1 cellular context compared by ENCODE assay signal in the genomic region with DNA sequence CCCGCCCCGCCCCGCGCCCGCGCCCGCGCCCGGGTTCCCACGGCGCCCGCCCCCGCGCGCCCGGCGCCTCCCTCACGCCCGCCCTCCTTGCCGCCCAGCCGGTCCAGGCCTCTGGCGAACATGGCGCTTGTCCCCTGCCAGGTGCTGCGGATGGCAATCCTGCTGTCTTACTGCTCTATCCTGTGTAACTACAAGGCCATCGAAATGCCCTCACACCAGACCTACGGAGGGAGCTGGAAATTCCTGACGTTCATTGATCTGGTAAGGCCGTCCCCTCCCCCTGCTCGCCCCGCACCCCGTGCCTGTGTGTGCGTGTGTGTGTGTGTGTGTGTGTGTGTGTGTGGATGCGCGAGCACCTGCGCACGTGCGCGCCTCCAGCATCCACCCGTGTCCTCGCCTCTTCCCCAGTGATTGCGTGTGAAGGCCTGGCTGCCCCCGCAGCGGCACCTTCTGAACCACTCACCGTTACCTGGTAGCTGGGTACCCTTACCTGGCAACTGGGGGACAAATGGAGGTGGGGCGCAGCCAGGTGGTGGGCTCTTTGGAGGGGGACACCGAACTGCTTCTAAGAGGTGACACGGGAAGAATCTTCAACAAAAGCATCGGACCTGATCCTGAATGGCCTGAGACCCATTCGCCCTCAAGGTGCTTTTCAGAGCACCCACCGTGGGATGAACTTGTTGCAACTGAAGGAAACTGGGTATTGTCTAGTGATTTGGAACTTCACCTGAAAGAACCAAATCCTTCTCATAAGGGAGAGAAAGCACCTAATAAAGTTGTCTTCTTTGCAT.
TF ChIP-seq lines count a peak whose summit lies in the region.

TSS of gene AIG1 (plus strand) at position 84 of the 791 bp plus-strand sequence. CDS start at position 121, 37 bp downstream.

TF ChIP-seq in HepG2, 621 proteins besides CTCF, POLR2A, EP300 and RAD21 (continued from another document and continues in another):
- TF ChIP-seq, protein P1, sequence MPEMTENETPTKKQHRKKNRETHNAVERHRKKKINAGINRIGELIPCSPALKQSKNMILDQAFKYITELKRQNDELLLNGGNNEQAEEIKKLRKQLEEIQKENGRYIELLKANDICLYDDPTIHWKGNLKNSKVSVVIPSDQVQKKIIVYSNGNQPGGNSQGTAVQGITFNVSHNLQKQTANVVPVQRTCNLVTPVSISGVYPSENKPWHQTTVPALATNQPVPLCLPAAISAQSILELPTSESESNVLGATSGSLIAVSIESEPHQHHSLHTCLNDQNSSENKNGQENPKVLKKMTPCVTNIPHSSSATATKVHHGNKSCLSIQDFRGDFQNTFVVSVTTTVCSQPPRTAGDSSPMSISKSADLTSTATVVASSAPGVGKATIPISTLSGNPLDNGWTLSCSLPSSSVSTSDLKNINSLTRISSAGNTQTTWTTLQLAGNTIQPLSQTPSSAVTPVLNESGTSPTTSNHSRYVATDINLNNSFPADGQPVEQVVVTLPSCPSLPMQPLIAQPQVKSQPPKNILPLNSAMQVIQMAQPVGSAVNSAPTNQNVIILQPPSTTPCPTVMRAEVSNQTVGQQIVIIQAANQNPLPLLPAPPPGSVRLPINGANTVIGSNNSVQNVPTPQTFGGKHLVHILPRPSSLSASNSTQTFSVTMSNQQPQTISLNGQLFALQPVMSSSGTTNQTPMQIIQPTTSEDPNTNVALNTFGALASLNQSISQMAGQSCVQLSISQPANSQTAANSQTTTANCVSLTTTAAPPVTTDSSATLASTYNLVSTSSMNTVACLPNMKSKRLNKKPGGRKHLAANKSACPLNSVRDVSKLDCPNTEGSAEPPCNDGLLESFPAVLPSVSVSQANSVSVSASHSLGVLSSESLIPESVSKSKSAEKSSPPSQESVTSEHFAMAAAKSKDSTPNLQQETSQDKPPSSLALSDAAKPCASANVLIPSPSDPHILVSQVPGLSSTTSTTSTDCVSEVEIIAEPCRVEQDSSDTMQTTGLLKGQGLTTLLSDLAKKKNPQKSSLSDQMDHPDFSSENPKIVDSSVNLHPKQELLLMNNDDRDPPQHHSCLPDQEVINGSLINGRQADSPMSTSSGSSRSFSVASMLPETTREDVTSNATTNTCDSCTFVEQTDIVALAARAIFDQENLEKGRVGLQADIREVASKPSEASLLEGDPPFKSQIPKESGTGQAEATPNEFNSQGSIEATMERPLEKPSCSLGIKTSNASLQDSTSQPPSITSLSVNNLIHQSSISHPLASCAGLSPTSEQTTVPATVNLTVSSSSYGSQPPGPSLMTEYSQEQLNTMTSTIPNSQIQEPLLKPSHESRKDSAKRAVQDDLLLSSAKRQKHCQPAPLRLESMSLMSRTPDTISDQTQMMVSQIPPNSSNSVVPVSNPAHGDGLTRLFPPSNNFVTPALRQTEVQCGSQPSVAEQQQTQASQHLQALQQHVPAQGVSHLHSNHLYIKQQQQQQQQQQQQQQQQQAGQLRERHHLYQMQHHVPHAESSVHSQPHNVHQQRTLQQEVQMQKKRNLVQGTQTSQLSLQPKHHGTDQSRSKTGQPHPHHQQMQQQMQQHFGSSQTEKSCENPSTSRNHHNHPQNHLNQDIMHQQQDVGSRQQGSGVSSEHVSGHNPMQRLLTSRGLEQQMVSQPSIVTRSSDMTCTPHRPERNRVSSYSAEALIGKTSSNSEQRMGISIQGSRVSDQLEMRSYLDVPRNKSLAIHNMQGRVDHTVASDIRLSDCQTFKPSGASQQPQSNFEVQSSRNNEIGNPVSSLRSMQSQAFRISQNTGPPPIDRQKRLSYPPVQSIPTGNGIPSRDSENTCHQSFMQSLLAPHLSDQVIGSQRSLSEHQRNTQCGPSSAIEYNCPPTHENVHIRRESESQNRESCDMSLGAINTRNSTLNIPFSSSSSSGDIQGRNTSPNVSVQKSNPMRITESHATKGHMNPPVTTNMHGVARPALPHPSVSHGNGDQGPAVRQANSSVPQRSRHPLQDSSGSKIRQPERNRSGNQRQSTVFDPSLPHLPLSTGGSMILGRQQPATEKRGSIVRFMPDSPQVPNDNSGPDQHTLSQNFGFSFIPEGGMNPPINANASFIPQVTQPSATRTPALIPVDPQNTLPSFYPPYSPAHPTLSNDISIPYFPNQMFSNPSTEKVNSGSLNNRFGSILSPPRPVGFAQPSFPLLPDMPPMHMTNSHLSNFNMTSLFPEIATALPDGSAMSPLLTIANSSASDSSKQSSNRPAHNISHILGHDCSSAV (CRISPR knock-in tag; IDR thresholded peaks at IDR 0.05; ENCODE audit: borderline replicate concordance), result no peak; the same call in 1 of the 2 replicates
- TF ChIP-seq RAD51 (IDR thresholded peaks at IDR 0.05; ENCODE audit: borderline replicate concordance) (no peak), KDM1A (CRISPR knock-in tag; IDR thresholded peaks at IDR 0.05) (peak; percentile 73), KAT8 (CRISPR knock-in tag; IDR thresholded peaks at IDR 0.05) (no peak; the same call in 1 of the 2 replicates), RBAK (CRISPR knock-in tag; IDR thresholded peaks at IDR 0.05) (no peak; the same call in 1 of the 2 replicates), ZSCAN9 (CRISPR knock-in tag; IDR thresholded peaks at IDR 0.05; ENCODE audit: borderline replicate concordance) (peak; percentile 6), SRY (CRISPR knock-in tag; IDR thresholded peaks at IDR 0.05) (no peak), ZSCAN22 (CRISPR knock-in tag; IDR thresholded peaks at IDR 0.05) (peak; percentile 57; the same call in 1 of the 2 replicates), MXD1 (CRISPR knock-in tag; IDR thresholded peaks at IDR 0.05) (peak; percentile 67), CREB3 (CRISPR knock-in tag; IDR thresholded peaks at IDR 0.05) (no peak), SATB2 (CRISPR knock-in tag; IDR thresholded peaks at IDR 0.05) (0 out of 2 replicates have a peak, but pooled peaks have one; percentile 7), DR1 (CRISPR knock-in tag; IDR thresholded peaks at IDR 0.05) (no peak), ZKSCAN8 (CRISPR knock-in tag; IDR thresholded peaks at IDR 0.05; ENCODE audit: borderline replicate concordance) (no peak), ZNF317 (CRISPR knock-in tag; IDR thresholded peaks at IDR 0.05) (peak; percentile 86), ZBTB49 (CRISPR knock-in tag; IDR thresholded peaks at IDR 0.05; ENCODE audit: borderline replicate concordance) (no peak), TAF1 (CRISPR knock-in tag; IDR thresholded peaks at IDR 0.05) (peak; percentile 84), ZNF460 (CRISPR knock-in tag; IDR thresholded peaks at IDR 0.05; ENCODE audit: borderline replicate concordance) (no peak), ZNF230 (CRISPR knock-in tag; IDR thresholded peaks at IDR 0.05) (peak; percentile 71; the same call in 1 of the 2 replicates), AHDC1 (CRISPR knock-in tag; IDR thresholded peaks at IDR 0.05; ENCODE audit: borderline replicate concordance) (peak; percentile 7; the same call in 1 of the 2 replicates)
- TF ChIP-seq, protein P2, sequence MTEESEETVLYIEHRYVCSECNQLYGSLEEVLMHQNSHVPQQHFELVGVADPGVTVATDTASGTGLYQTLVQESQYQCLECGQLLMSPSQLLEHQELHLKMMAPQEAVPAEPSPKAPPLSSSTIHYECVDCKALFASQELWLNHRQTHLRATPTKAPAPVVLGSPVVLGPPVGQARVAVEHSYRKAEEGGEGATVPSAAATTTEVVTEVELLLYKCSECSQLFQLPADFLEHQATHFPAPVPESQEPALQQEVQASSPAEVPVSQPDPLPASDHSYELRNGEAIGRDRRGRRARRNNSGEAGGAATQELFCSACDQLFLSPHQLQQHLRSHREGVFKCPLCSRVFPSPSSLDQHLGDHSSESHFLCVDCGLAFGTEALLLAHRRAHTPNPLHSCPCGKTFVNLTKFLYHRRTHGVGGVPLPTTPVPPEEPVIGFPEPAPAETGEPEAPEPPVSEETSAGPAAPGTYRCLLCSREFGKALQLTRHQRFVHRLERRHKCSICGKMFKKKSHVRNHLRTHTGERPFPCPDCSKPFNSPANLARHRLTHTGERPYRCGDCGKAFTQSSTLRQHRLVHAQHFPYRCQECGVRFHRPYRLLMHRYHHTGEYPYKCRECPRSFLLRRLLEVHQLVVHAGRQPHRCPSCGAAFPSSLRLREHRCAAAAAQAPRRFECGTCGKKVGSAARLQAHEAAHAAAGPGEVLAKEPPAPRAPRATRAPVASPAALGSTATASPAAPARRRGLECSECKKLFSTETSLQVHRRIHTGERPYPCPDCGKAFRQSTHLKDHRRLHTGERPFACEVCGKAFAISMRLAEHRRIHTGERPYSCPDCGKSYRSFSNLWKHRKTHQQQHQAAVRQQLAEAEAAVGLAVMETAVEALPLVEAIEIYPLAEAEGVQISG (CRISPR knock-in tag; IDR thresholded peaks at IDR 0.05), result peak; percentile 10
- TF ChIP-seq, protein P3, sequence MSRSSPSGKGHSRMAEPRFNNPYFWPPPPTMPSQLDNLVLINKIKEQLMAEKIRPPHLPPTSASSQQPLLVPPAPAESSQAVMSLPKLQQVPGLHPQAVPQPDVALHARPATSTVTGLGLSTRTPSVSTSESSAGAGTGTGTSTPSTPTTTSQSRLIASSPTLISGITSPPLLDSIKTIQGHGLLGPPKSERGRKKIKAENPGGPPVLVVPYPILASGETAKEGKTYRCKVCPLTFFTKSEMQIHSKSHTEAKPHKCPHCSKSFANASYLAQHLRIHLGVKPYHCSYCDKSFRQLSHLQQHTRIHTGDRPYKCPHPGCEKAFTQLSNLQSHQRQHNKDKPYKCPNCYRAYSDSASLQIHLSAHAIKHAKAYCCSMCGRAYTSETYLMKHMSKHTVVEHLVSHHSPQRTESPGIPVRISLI (CRISPR knock-in tag; IDR thresholded peaks at IDR 0.05; ENCODE audit: borderline replicate concordance), result peak; percentile 89
